Comparison of ENCODE assay signal across 20 cellular contexts in the genomic region with DNA sequence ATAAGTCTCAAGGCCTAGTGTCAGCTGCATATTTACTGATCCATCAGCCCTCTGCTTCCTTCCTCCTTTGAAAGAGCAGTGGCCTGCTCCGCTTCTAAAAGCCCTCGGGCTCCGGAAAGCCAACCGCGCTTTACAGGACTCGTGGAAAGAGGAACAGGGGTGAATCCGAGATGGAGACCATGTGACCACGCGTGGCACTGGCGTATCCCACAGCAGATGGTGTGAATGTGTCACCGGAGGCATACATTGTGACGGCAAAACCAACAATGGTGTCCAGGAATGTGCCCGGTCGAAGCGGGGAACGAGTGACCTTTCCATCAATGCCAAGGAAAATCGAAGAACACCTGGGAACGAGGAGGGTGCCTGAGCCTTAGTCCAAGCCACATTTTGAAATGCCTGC.
DNase-seq lines count a peak whose midpoint lies in the region; ATAC-seq, FAIRE-seq and TF ChIP-seq lines count a peak whose summit lies in the region.
"Had no signal": no experiment of that assay in that cellular context is flagged by ENCODE, and none has a peak within 500 bp of the region (broad histone marks: within the 10 kb centered on the region; RNA-seq: fewer than 3 reads in every experiment).

No MANE protein-coding gene starts in this region.

- H3K36me3 ChIP-seq in upper lobe of right lung = no peaks in the 10 kb centered on the region

- FAIRE-seq in RCC 7860 (lab: Jason Lieb, UNC) = no peak
- FAIRE-seq: A204.1, G401.6, GM12891, GM19239, HepG2, HTR-8/SVneo had no signal

- no peak overlapping the region for H3K4me3 Mint-ChIP-seq in chondrocyte (ENCODE audit: unreplicated experiment)
- H3K4me3 Mint-ChIP-seq: B cell; CD4-positive, alpha-beta T cell; H9 had no signal

- TF ChIP-seq CTCF in chondrocyte (IDR thresholded peaks at IDR 0.05) (no peak), upper lobe of right lung (IDR thresholded peaks at IDR 0.05) (no peak)

- no peaks in the 10 kb centered on the region for H3K27me3 Mint-ChIP-seq in chondrocyte (ENCODE audit: low read depth)
- H3K27me3 Mint-ChIP-seq: B cell; CD4-positive, alpha-beta T cell had no signal

- no peaks in the 10 kb centered on the region for H3K4me1 ChIP-seq in upper lobe of right lung

- intact Hi-C loops in Right ventricle myocardium inferior (cut with DNase I) (no loop called here), left cardiac atrium (cut with DNase I) (no loop called here), upper lobe of right lung (cut with DNase I) (no loop called here)

- no peaks in the 10 kb centered on the region for H3K27me3 ChIP-seq in upper lobe of right lung

- H3K4me3 ChIP-seq in upper lobe of right lung = no peak overlapping the region

- no peak overlapping the region for H3K27ac Mint-ChIP-seq in chondrocyte (ENCODE audit: unreplicated experiment)
- H3K27ac Mint-ChIP-seq: B cell; CD4-positive, alpha-beta T cell; H9 had no signal

- ATAC-seq in Right ventricle myocardium inferior (no peak), left cardiac atrium (no peak), upper lobe of right lung (no peak), HG02973 (IDR thresholded peaks at IDR 0.05; ENCODE audit: unreplicated experiment) (no peak)
- ATAC-seq: HepG2 had no signal

- no peaks in the 10 kb centered on the region for H3K9me3 ChIP-seq in upper lobe of right lung

- no peak overlapping the region for H3K27ac ChIP-seq in upper lobe of right lung

- DNase-seq in Right ventricle myocardium inferior (ENCODE audit: missing footprints) (peak; percentile 31), left cardiac atrium (no peak), chondrocyte (ENCODE audit: low spot score) (peak; percentile 61), mesenteric fat pad (ENCODE audit: low spot score) (peak; percentile 67), upper lobe of right lung (peak; percentile 31), RCC 7860 (ENCODE audit: low spot score) (no peak)
- DNase-seq: C1 segment of cervical spinal cord; Calu3; CD4-positive, alpha-beta T cell; DMS79; GOT3; H9 had no signal

- no peaks in the 10 kb centered on the region for H3K4me1 Mint-ChIP-seq in chondrocyte (ENCODE audit: low read depth)
- H3K4me1 Mint-ChIP-seq: B cell, H9 had no signal

- peaks cover 2% of the 10 kb centered on the region for H3K36me3 Mint-ChIP-seq in chondrocyte (ENCODE audit: low read depth)

- H3K9me3 Mint-ChIP-seq in chondrocyte (ENCODE audit: low read depth) = peaks cover 45% of the 10 kb centered on the region

Comparison
In these comparisons a context has a peak if more than half of its experiments do, and no peak if none do; other contexts are left out.
1. DNase-seq: peak in Right ventricle myocardium inferior (single experiment), chondrocyte (single experiment), mesenteric fat pad (single experiment) and upper lobe of right lung (single experiment); none in left cardiac atrium (single experiment) and RCC 7860 (single experiment).